Comparison of ENCODE assay signal across 25 cellular contexts in genomic region chr17:9140550-9141422, GRCh38.
"Had no signal": no experiment of that assay in that cellular context is flagged by ENCODE, and none has a peak within 500 bp of the region (broad histone marks: within the 10 kb centered on the region; RNA-seq: fewer than 3 reads in every experiment).

No MANE protein-coding gene starts in this region.

- DNase-seq: activated CD4-positive, alpha-beta T cell treated with anti-CD3 and anti-CD28 coated beads, Interleukin-2, amount 50 U/mL, for 4 hours; activated CD4-positive, CD25-positive, alpha-beta regulatory T cell treated with anti-CD3 and anti-CD28 coated beads, Interleukin-2, amount 50 U/mL, for 72 hours; activated effector memory CD4-positive, alpha-beta T cell treated with Interleukin-2 at 50 U/mL for 16 hours; activated naive CD4-positive, alpha-beta T cell treated with Interleukin-2 at 50 U/mL for 16 hours; activated naive CD8-positive, alpha-beta T cell treated with anti-CD3 and anti-CD28 coated beads, Interleukin-2, amount 10 ng/mL, durations not matched to agents 7 days and 5 days; cerebellar nuclear complex; colonic mucosa; effector memory CD4-positive, alpha-beta T cell; foreskin fibroblast; heart left ventricle; hypothalamus; immature natural killer cell; left ventricle myocardium inferior; mucosa of descending colon; stimulated activated CD4-positive, alpha-beta T cell treated with anti-CD3 and anti-CD28 coated beads, Interleukin-12 subunit alpha, Interleukin-12 subunit beta, amount 100 ng/mL, for 4 hours; stimulated activated CD4-positive, alpha-beta T cell treated with anti-CD3 and anti-CD28 coated beads, Interleukin-4, amount 100 ng/mL, for 1 hour; T-helper 2 cell; trophoblast cell had no signal

- ATAC-seq: heart left ventricle; mucosa of descending colon; natural killer cell treated with Interleukin-12 subunit alpha and Interleukin-12 subunit beta and Interleukin-15 and Interleukin-18, amount 100 ng/mL, for 72 hours; sciatic nerve; stimulated activated effector memory CD8-positive, alpha-beta T cell treated with anti-CD3 and anti-CD28 coated beads, Interleukin-12 subunit alpha, Interleukin-12 subunit beta, amount 100 ng/mL, for 72 hours had no signal

- H3K27me3 ChIP-seq: ascending aorta, colonic mucosa, heart left ventricle had no signal

- H3K4me3 ChIP-seq: ascending aorta, cardiac muscle cell, colonic mucosa, heart left ventricle, left ventricle myocardium inferior, mucosa of descending colon, skin epidermis, thoracic aorta had no signal

- H3K36me3 ChIP-seq: ascending aorta, cardiac muscle cell, colonic mucosa, heart left ventricle, left ventricle myocardium inferior, thoracic aorta had no signal

- H3K27ac ChIP-seq: ascending aorta, cardiac muscle cell, colonic mucosa, heart left ventricle, left ventricle myocardium inferior, thoracic aorta had no signal

- H3K9me3 ChIP-seq: ascending aorta, colonic mucosa, heart left ventricle, left ventricle myocardium inferior, mucosa of descending colon, thoracic aorta had no signal

- H3K4me1 ChIP-seq: ascending aorta, colonic mucosa had no signal
